17 cellular contexts compared by ENCODE assay signal in genomic region chr10:29150010-29150409, GRCh38.
A peak's percentile ranks its signal among the peaks of the same experiment; 100 is the strongest.
DNase-seq lines count a peak whose midpoint lies in the region; ATAC-seq, FAIRE-seq and TF ChIP-seq lines count a peak whose summit lies in the region.
"Had no signal": no experiment of that assay in that cellular context is flagged by ENCODE, and none has a peak within 500 bp of the region (broad histone marks: within the 10 kb centered on the region; RNA-seq: fewer than 3 reads in every experiment).

No MANE protein-coding gene starts in this region.

- H2BK15ac ChIP-seq in neuronal stem cell (ENCODE audit: low read length), result no peak overlapping the region

- H3K9me3 ChIP-seq in right atrium auricular region (no peaks in the 10 kb centered on the region), neuronal stem cell (replicated peaks in 1 of 2; ENCODE audit: control insufficient read depth in 2 of 2, insufficient read depth in 1 of 2, low read depth in 1 of 2, low read length in 2 of 2) (peaks cover 0 to 2% of the 10 kb centered on the region in 2 donors)

- no peak overlapping the region for H3K4ac ChIP-seq in neuronal stem cell (ENCODE audit: low read length)

- no peak for TF ChIP-seq CTCF in right atrium auricular region (IDR thresholded peaks at IDR 0.05)

- no peak overlapping the region for H2BK120ac ChIP-seq in neuronal stem cell (ENCODE audit: low read depth, low read length)

- H3K4me3 ChIP-seq in right atrium auricular region (no peak overlapping the region), neuronal stem cell (ENCODE audit: low read length in 2 of 2) (no peak overlapping the region)
- H3K4me3 ChIP-seq: skin epidermis had no signal

- no peak overlapping the region for H3K9ac ChIP-seq in neuronal stem cell (ENCODE audit: low read depth, low read length, poor library complexity)

- no peak overlapping the region for H4K8ac ChIP-seq in neuronal stem cell (ENCODE audit: low read depth, low read length)

- H3K27ac ChIP-seq in right atrium auricular region (peak overlapping the region; percentile 7 to 34), neuronal stem cell (replicated peaks; ENCODE audit: low read length) (peak overlapping the region; percentile 18)
- H3K27ac ChIP-seq: skin epidermis had no signal

- H2BK12ac ChIP-seq in neuronal stem cell (ENCODE audit: low read length), result no peak overlapping the region

- DNase-seq in Caki2 (ENCODE audit: low read depth) (peak; percentile 42), amniotic epithelial cell (ENCODE audit: low read depth) (peak; percentile 76), right atrium auricular region (ENCODE audit: low spot score) (no peak), neuronal stem cell (ENCODE audit: low spot score) (no peak), urothelium cell line (ENCODE audit: low spot score) (no peak), COR-L47 (lab: John Stamatoyannopoulos, UW) (no peak), NCI-H526 treated with DMSO at 0.1 percent for 48 hours (lab: John Stamatoyannopoulos, UW) (no peak)
- DNase-seq: amniotic stem cell, DMS 273 treated with DMSO at 0.1 percent for 48 hours, KG1, NCI-H146, NCI-H774, T-helper 9 cell had no signal

- H4K91ac ChIP-seq in neuronal stem cell (ENCODE audit: low read depth, low read length, poor library complexity), result no peak overlapping the region

- H3K18ac ChIP-seq in neuronal stem cell (ENCODE audit: low read length), result no peak overlapping the region

- WGBS in neuronal stem cell (ENCODE audit: extremely low coverage in 2 of 2, insufficient read length in 2 of 2, insufficient replicate concordance in 1 of 2), 2 donors, result no CpG with 5 or more reads among the region's 5 CpGs

- H3K27me3 ChIP-seq in right atrium auricular region, result no peaks in the 10 kb centered on the region
- no peaks in the 10 kb centered on the region for H3K27me3 ChIP-seq in neuronal stem cell (ENCODE audit: control insufficient read depth in 3 of 3, insufficient read depth in 3 of 3, low read depth in 1 of 3, low read length in 3 of 3)

- no peak for FAIRE-seq in urothelium cell line (lab: Jason Lieb, UNC)
- FAIRE-seq: frontal cortex had no signal

- no peak overlapping the region for H2AK5ac ChIP-seq in neuronal stem cell (ENCODE audit: low read depth, low read length)

- H2AFZ ChIP-seq in neuronal stem cell (ENCODE audit: low read length), result no peak overlapping the region

- H3K36me3 ChIP-seq in right atrium auricular region, result no peaks in the 10 kb centered on the region
- H3K36me3 ChIP-seq in neuronal stem cell (replicated peaks in 1 of 2; ENCODE audit: control insufficient read depth in 2 of 2, insufficient read depth in 2 of 2, low read length in 2 of 2), result no peaks in the 10 kb centered on the region

- H3K4me2 ChIP-seq in neuronal stem cell (ENCODE audit: insufficient read depth, low read length, poor library complexity, severe bottlenecking), result no peak overlapping the region

- no peak for ATAC-seq in HG02885 (IDR thresholded peaks at IDR 0.05; ENCODE audit: poor library complexity, unreplicated experiment)
- ATAC-seq: HCT116 had no signal

- H2BK5ac ChIP-seq in neuronal stem cell (ENCODE audit: low read length), result no peak overlapping the region

- peaks cover 0 to 14% of the 10 kb centered on the region in 2 donors for H3K4me1 ChIP-seq in right atrium auricular region
- H3K4me1 ChIP-seq in neuronal stem cell (ENCODE audit: control insufficient read depth in 2 of 2, insufficient read depth in 1 of 2, low read depth in 1 of 2, low read length in 2 of 2), result peaks cover 0 to 13% of the 10 kb centered on the region in 2 donors

- in situ Hi-C loops in Caki2 (cut with HindIII; ENCODE audit: low pct_unique_long_range_greater_than_20kb, low sequenced_read_pairs), result no loop called here

- H3K23ac ChIP-seq in neuronal stem cell (ENCODE audit: low read depth, low read length, poor library complexity), result no peak overlapping the region

- H3K79me1 ChIP-seq in neuronal stem cell (ENCODE audit: low read depth, low read length), result no peaks in the 10 kb centered on the region

- H3K14ac ChIP-seq in neuronal stem cell (ENCODE audit: low read length), result no peak overlapping the region

Comparison
In these comparisons a context has a peak if more than half of its experiments do, and no peak if none do; other contexts are left out.
1. DNase-seq: peak in Caki2 (single experiment) and amniotic epithelial cell (single experiment); none in right atrium auricular region (single experiment), neuronal stem cell (single experiment), urothelium cell line (single experiment), COR-L47 (single experiment) and NCI-H526 treated with DMSO at 0.1 percent for 48 hours (single experiment).